ENCODE assay signal across 18 cellular contexts in the genomic region with DNA sequence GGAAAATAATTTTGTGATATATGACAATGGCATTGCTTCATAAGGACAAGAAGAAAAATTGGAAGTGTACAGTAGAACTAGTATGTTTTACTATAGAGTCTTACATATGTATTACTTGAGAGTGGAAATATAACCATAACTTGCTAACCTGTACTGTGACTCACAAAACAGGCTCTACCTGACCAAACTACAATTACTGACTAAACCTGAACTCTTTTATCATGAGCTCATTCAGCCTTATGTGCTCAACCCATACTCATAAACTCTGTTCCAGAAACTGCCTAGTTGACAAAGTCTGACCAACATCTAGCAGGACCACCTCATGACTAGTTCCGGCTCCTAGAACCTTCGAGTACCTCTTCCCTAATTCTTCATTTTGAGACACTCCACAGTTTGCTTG. TPM values are rescaled to one million over a fixed set of nuclear protein-coding genes. Genes with fewer than 3 reads are reported as not detected.
DNase-seq lines count a peak whose midpoint lies in the region; ATAC-seq, FAIRE-seq and TF ChIP-seq lines count a peak whose summit lies in the region.
"Had no signal": no experiment of that assay in that cellular context is flagged by ENCODE, and none has a peak within 500 bp of the region (broad histone marks: within the 10 kb centered on the region; RNA-seq: fewer than 3 reads in every experiment).

No MANE protein-coding gene starts in this region.

- no peaks in the 10 kb centered on the region for H3K27me3 Mint-ChIP-seq in stimulated activated naive CD8-positive, alpha-beta T cell treated with anti-CD3 and anti-CD28 coated beads, Interleukin-15, amount 100 ng/mL, for 72 hours
- H3K27me3 Mint-ChIP-seq in mesothelial cell of epicardium (ENCODE audit: low read depth) = no peaks in the 10 kb centered on the region
- no peaks in the 10 kb centered on the region for H3K27me3 Mint-ChIP-seq in stimulated activated naive B cell treated with anti-CD40 and anti-IgM and Interleukin-4, amounts not matched to agents 10 μg/mL and 1 μg/mL and 100 μg/mL, for 72 hours
- H3K27me3 Mint-ChIP-seq: CD4-positive, alpha-beta memory T cell had no signal

- H3K27me3 ChIP-seq in bronchial epithelial cell (ENCODE audit: control insufficient read depth, insufficient read depth, low read length) = no peaks in the 10 kb centered on the region
- H3K27me3 ChIP-seq: BE2C had no signal

- H3K36me3 Mint-ChIP-seq in mesothelial cell of epicardium = peaks cover 5% of the 10 kb centered on the region
- H3K36me3 Mint-ChIP-seq in stimulated activated naive B cell treated with anti-CD40 and anti-IgM and Interleukin-4, amounts not matched to agents 10 μg/mL and 1 μg/mL and 100 μg/mL, for 72 hours = no peaks in the 10 kb centered on the region
- H3K36me3 Mint-ChIP-seq: CD4-positive, alpha-beta memory T cell had no signal

- no peak overlapping the region for H3K27ac Mint-ChIP-seq in stimulated activated naive CD8-positive, alpha-beta T cell treated with anti-CD3 and anti-CD28 coated beads, Interleukin-15, amount 100 ng/mL, for 72 hours
- H3K27ac Mint-ChIP-seq in mesothelial cell of epicardium = peak overlapping the region; percentile 91
- H3K27ac Mint-ChIP-seq in stimulated activated naive B cell treated with anti-CD40 and anti-IgM and Interleukin-4, amounts not matched to agents 10 μg/mL and 1 μg/mL and 100 μg/mL, for 72 hours = no peak overlapping the region
- H3K27ac Mint-ChIP-seq: CD4-positive, alpha-beta memory T cell; HFFc6 had no signal

- FAIRE-seq in bronchial epithelial cell (lab: Jason Lieb, UNC) = no peak
- FAIRE-seq: H1, RCC 7860 had no signal

- no peak for TF ChIP-seq CTCF in bronchial epithelial cell (IDR thresholded peaks at IDR 0.05; ENCODE audit: insufficient read depth, low read length, severe bottlenecking)
- TF ChIP-seq CTCF in mesothelial cell of epicardium (IDR thresholded peaks at IDR 0.05; ENCODE audit: unreplicated experiment) = no peak

- H3K9me3 Mint-ChIP-seq in stimulated activated naive CD8-positive, alpha-beta T cell treated with anti-CD3 and anti-CD28 coated beads, Interleukin-15, amount 100 ng/mL, for 72 hours = no peaks in the 10 kb centered on the region
- H3K9me3 Mint-ChIP-seq in mesothelial cell of epicardium = no peaks in the 10 kb centered on the region
- no peaks in the 10 kb centered on the region for H3K9me3 Mint-ChIP-seq in stimulated activated naive B cell treated with anti-CD40 and anti-IgM and Interleukin-4, amounts not matched to agents 10 μg/mL and 1 μg/mL and 100 μg/mL, for 72 hours
- H3K9me3 Mint-ChIP-seq: HFFc6 had no signal

- H3K36me3 ChIP-seq in bronchial epithelial cell (ENCODE audit: control insufficient read depth, insufficient read depth, low read length) = no peaks in the 10 kb centered on the region
- H3K36me3 ChIP-seq: BE2C had no signal

- DNase-seq in stimulated activated naive CD8-positive, alpha-beta T cell treated with anti-CD3 and anti-CD28 coated beads, Interleukin-15, amount 100 ng/mL, for 72 hours = no peak
- DNase-seq in stimulated activated naive CD8-positive, alpha-beta T cell treated with anti-CD3 and anti-CD28 coated beads, Interleukin-15, Interleukin-2, amounts not matched to agents 100 U/mL and 50 U/mL, for 24 hours = no peak
- peak; percentile 93 for DNase-seq in bronchial epithelial cell (ENCODE audit: low read depth)
- no peak for DNase-seq in mesothelial cell of epicardium (ENCODE audit: low spot score in 2 of 2, unreplicated experiment in 2 of 2)
- DNase-seq in stimulated activated naive B cell treated with anti-CD40 and anti-IgM and Interleukin-4, amounts not matched to agents 10 μg/mL and 1 μg/mL and 100 μg/mL, for 72 hours = no peak
- no peak for DNase-seq in NCI-H1105 (lab: John Stamatoyannopoulos, UW)
- no peak for DNase-seq in DMS114 treated with DMSO at 0.1 percent for 48 hours (lab: John Stamatoyannopoulos, UW; ENCODE audit: unreplicated experiment)
- DNase-seq: BE2C; CD4-positive, alpha-beta memory T cell; GF-D8; HFFc6; Karpas-422; NCI-H1417; NCI-H1930; NCI-H2171; NCI-H774 had no signal

- H3K4me1 Mint-ChIP-seq in stimulated activated naive CD8-positive, alpha-beta T cell treated with anti-CD3 and anti-CD28 coated beads, Interleukin-15, amount 100 ng/mL, for 72 hours = peaks cover 9% of the 10 kb centered on the region
- peaks cover 75% of the 10 kb centered on the region for H3K4me1 Mint-ChIP-seq in mesothelial cell of epicardium
- H3K4me1 Mint-ChIP-seq in stimulated activated naive B cell treated with anti-CD40 and anti-IgM and Interleukin-4, amounts not matched to agents 10 μg/mL and 1 μg/mL and 100 μg/mL, for 72 hours = peaks cover 2 to 6% of the 10 kb centered on the region in 2 donors

- ATAC-seq in stimulated activated naive CD8-positive, alpha-beta T cell treated with anti-CD3 and anti-CD28 coated beads, Interleukin-15, amount 100 ng/mL, for 72 hours = peak; percentile 37
- no peak for ATAC-seq in stimulated activated naive CD8-positive, alpha-beta T cell treated with anti-CD3 and anti-CD28 coated beads, Interleukin-15, Interleukin-2, amounts not matched to agents 100 U/mL and 50 U/mL, for 24 hours
- no peak for ATAC-seq in stimulated activated naive B cell treated with anti-CD40 and anti-IgM and Interleukin-4, amounts not matched to agents 10 μg/mL and 1 μg/mL and 100 μg/mL, for 72 hours (replicated peaks)

- H3K4me3 ChIP-seq in bronchial epithelial cell (ENCODE audit: low read depth, low read length) = no peak overlapping the region

- H3K4me3 Mint-ChIP-seq in stimulated activated naive CD8-positive, alpha-beta T cell treated with anti-CD3 and anti-CD28 coated beads, Interleukin-15, amount 100 ng/mL, for 72 hours = no peak overlapping the region
- no peak overlapping the region for H3K4me3 Mint-ChIP-seq in mesothelial cell of epicardium
- H3K4me3 Mint-ChIP-seq in stimulated activated naive B cell treated with anti-CD40 and anti-IgM and Interleukin-4, amounts not matched to agents 10 μg/mL and 1 μg/mL and 100 μg/mL, for 72 hours = no peak overlapping the region
- H3K4me3 Mint-ChIP-seq: CD4-positive, alpha-beta memory T cell; HFFc6 had no signal

RNA-seq across cellular contexts. Expression of a gene that starts 6.3 kb away (rescaled TPM):
- total RNA-seq in bronchial epithelial cell (8.7 and 9.7 TPM in 2 replicates), mesothelial cell of epicardium (81.6 to 95.5 TPM (median 86.6 TPM) in 3 replicates)
